In genomic region chr2:110204408-110205385, GRCh38 we compare ENCODE assay signal across 8 cellular contexts. TPM values are rescaled to one million over a fixed set of nuclear protein-coding genes. Genes with fewer than 3 reads are reported as not detected.
DNase-seq lines count a peak whose midpoint lies in the region; ATAC-seq, FAIRE-seq and TF ChIP-seq lines count a peak whose summit lies in the region.

Gene NPHP1 (minus strand): TSS chr2:110205013. CDS start chr2:110204968, 45 bp downstream.

- no peak for FAIRE-seq in bronchial epithelial cell (lab: Jason Lieb, UNC)

- CTCF ChIA-PET in WTC11 (lab: Charles Lee), result interaction anchor here (0.6 kb wide), 1 partner anchor 1492 kb away, joined by 3 read pairs; no protein-coding TSS in a partner anchor

- no peak for TF ChIP-seq POLR2A in spleen (IDR thresholded peaks at IDR 0.05)

- TF ChIP-seq CTCF in WTC11 (IDR thresholded peaks at IDR 0.05) (no peak), bronchial epithelial cell (IDR thresholded peaks at IDR 0.05; ENCODE audit: insufficient read depth, low read length, severe bottlenecking) (no peak), spleen (IDR thresholded peaks at IDR 0.05 in 8 of 11, conservative IDR thresholded peaks at IDR 0.05 in 3 of 11) (peak in 1 of 11 experiments; percentile 7)

- H3K27me3 Mint-ChIP-seq in WTC11 (ENCODE audit: low read depth), result no peaks in the 10 kb centered on the region; the same call in 1 of the 2 replicates

- H3K4me1 Mint-ChIP-seq in WTC11, result peaks cover 8% of the 10 kb centered on the region

- H3K9me3 ChIP-seq in spleen, result no peaks in the 10 kb centered on the region

- peaks cover 0 to 21% (median 14%) of the 10 kb centered on the region in 6 donors for H3K4me1 ChIP-seq in spleen

- H3K27ac Mint-ChIP-seq in WTC11, result no peak within 1 kb of the TSS; the same call in 1 of the 2 replicates

- no peaks in the 10 kb centered on the region for H3K9me3 Mint-ChIP-seq in WTC11

- H3K27me3 ChIP-seq in bronchial epithelial cell (ENCODE audit: control insufficient read depth, insufficient read depth, low read length) (no peaks in the 10 kb centered on the region), spleen (replicated peaks in 1 of 7) (no peaks in the 10 kb centered on the region)

- POLR2A ChIA-PET in WTC11 (lab: Charles Lee), result no interaction called here

- peak within 1 kb of the TSS in 7 of 8 donors; percentile 24 to 75 (median 58) for H3K27ac ChIP-seq in spleen

- DNase-seq in AG08395 (ENCODE audit: low spot score) (peak; percentile 89), NCI-H2171 treated with DMSO at 0.1 percent for 48 hours (lab: John Stamatoyannopoulos, UW) (peak; percentile 79), WTC11 (ENCODE audit: low spot score) (peak; percentile 91), bronchial epithelial cell (ENCODE audit: low read depth) (peak; percentile 65), inferior parietal cortex (ENCODE audit: extremely low spot score) (peak; percentile 93), spleen (peak; percentile 94)

- peaks cover 3% of the 10 kb centered on the region; the same call in 1 of the 2 replicates for H3K36me3 Mint-ChIP-seq in WTC11

- H3K4me3 Mint-ChIP-seq in WTC11, result peak within 1 kb of the TSS; percentile 84

- H3K36me3 ChIP-seq in bronchial epithelial cell (ENCODE audit: control insufficient read depth, insufficient read depth, low read length) (no peaks in the 10 kb centered on the region), spleen (peaks cover 0 to 11% (median 2%) of the 10 kb centered on the region in 6 donors)

- ATAC-seq in GM18873 (IDR thresholded peaks at IDR 0.05; ENCODE audit: low FRiP score, unreplicated experiment), result peak; percentile 87
- ATAC-seq in HG03103 (IDR thresholded peaks at IDR 0.05; ENCODE audit: low read depth, unreplicated experiment), result peak; percentile 97
- ATAC-seq in WTC11, result peak; percentile 99

- H3K4me3 ChIP-seq in bronchial epithelial cell (ENCODE audit: low read depth, low read length) (peak within 1 kb of the TSS; percentile 77), spleen (peak within 1 kb of the TSS; percentile 78 to 92 (median 82))

- 1 to 3% (median 2%) methylated on average over 41 to 43 of the region's 43 CpGs for WGBS in spleen, 5 donors

- intact Hi-C loops in spleen (cut with DNase I; ENCODE audit: low total_unique reads), result no loop called here

TF ChIP-seq in WTC11, 78 proteins besides CTCF, POLR2A, EP300 and RAD21:
- TF ChIP-seq CREM (CRISPR knock-in tag; IDR thresholded peaks at IDR 0.05) (peak; percentile 98), TCF7 (CRISPR knock-in tag; IDR thresholded peaks at IDR 0.05; ENCODE audit: low read depth) (no peak), GABPB1 (CRISPR knock-in tag; IDR thresholded peaks at IDR 0.05) (peak; percentile 64), PREB (CRISPR knock-in tag; IDR thresholded peaks at IDR 0.05; ENCODE audit: borderline replicate concordance) (no peak), NFE2L1 (CRISPR knock-in tag; IDR thresholded peaks at IDR 0.05) (0 out of 2 replicates have a peak, but pooled peaks have one; percentile 34), FOXJ3 (CRISPR knock-in tag; IDR thresholded peaks at IDR 0.05; ENCODE audit: borderline replicate concordance) (no peak), MYBL2 (CRISPR knock-in tag; IDR thresholded peaks at IDR 0.05) (0 out of 2 replicates have a peak, but pooled peaks have one; percentile 34), ZNF121 (CRISPR knock-in tag; IDR thresholded peaks at IDR 0.05) (peak; percentile 88), ATF1 (CRISPR knock-in tag; IDR thresholded peaks at IDR 0.05) (0 out of 2 replicates have a peak, but pooled peaks have one; percentile 49), FOXK1 (CRISPR knock-in tag; IDR thresholded peaks at IDR 0.05) (peak; percentile 74; the same call in 1 of the 2 replicates), FOXP1 (CRISPR knock-in tag; IDR thresholded peaks at IDR 0.05; ENCODE audit: borderline replicate concordance) (0 out of 2 replicates have a peak, but pooled peaks have one; percentile 27), CREB1 (CRISPR knock-in tag; IDR thresholded peaks at IDR 0.05) (peak; percentile 83), SP1 (CRISPR knock-in tag; conservative IDR thresholded peaks at IDR 0.05) (peak; percentile 98), ETV6 (CRISPR knock-in tag; IDR thresholded peaks at IDR 0.05) (peak; percentile 66; the same call in 1 of the 2 replicates), ERG (CRISPR knock-in tag; IDR thresholded peaks at IDR 0.05) (no peak)
- TF ChIP-seq, protein P1, sequence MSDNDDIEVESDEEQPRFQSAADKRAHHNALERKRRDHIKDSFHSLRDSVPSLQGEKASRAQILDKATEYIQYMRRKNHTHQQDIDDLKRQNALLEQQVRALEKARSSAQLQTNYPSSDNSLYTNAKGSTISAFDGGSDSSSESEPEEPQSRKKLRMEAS (CRISPR knock-in tag; IDR thresholded peaks at IDR 0.05), result peak; percentile 47; the same call in 1 of the 2 replicates
- TF ChIP-seq, protein P2, sequence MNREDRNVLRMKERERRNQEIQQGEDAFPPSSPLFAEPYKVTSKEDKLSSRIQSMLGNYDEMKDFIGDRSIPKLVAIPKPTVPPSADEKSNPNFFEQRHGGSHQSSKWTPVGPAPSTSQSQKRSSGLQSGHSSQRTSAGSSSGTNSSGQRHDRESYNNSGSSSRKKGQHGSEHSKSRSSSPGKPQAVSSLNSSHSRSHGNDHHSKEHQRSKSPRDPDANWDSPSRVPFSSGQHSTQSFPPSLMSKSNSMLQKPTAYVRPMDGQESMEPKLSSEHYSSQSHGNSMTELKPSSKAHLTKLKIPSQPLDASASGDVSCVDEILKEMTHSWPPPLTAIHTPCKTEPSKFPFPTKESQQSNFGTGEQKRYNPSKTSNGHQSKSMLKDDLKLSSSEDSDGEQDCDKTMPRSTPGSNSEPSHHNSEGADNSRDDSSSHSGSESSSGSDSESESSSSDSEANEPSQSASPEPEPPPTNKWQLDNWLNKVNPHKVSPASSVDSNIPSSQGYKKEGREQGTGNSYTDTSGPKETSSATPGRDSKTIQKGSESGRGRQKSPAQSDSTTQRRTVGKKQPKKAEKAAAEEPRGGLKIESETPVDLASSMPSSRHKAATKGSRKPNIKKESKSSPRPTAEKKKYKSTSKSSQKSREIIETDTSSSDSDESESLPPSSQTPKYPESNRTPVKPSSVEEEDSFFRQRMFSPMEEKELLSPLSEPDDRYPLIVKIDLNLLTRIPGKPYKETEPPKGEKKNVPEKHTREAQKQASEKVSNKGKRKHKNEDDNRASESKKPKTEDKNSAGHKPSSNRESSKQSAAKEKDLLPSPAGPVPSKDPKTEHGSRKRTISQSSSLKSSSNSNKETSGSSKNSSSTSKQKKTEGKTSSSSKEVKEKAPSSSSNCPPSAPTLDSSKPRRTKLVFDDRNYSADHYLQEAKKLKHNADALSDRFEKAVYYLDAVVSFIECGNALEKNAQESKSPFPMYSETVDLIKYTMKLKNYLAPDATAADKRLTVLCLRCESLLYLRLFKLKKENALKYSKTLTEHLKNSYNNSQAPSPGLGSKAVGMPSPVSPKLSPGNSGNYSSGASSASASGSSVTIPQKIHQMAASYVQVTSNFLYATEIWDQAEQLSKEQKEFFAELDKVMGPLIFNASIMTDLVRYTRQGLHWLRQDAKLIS (CRISPR knock-in tag; IDR thresholded peaks at IDR 0.05; ENCODE audit: borderline replicate concordance), result no peak
TF ChIP-seq in WTC11: peak in this region for 12.

RNA-seq across cellular contexts. Expression of gene NPHP1, which starts in this region (rescaled TPM):
- 2.5 to 3.8 TPM (median 3.1 TPM) in 3 replicates for total RNA-seq in WTC11 (2021)
- 1.6 and 2.4 TPM in 2 replicates for total RNA-seq in bronchial epithelial cell
- total RNA-seq in spleen, result 1 to 10 TPM; 1.5 to 4.6 (median 3.1) TPM
- 1 to 10 TPM; 1.2 to 3.0 (median 1.8) TPM for polyA plus RNA-seq in spleen

Comparison
In these comparisons a context has a peak if more than half of its experiments do, and no peak if none do; other contexts are left out.
1. Peak in every context shown above with its lines: DNase-seq, ATAC-seq, H3K4me3 ChIP-seq and H3K27ac ChIP-seq.